In genomic region chr15:78662028-78662427, GRCh38 we compare ENCODE assay signal across 23 cellular contexts. TPM values are rescaled to one million over a fixed set of nuclear protein-coding genes. Genes with fewer than 3 reads are reported as not detected.
DNase-seq lines count a peak whose midpoint lies in the region; TF ChIP-seq lines count a peak whose summit lies in the region.
"Had no signal": no experiment of that assay in that cellular context is flagged by ENCODE, and none has a peak within 500 bp of the region (broad histone marks: within the 10 kb centered on the region; RNA-seq: fewer than 3 reads in every experiment).

No MANE protein-coding gene starts in this region.

- DNase-seq in D341Med (ENCODE audit: low spot score) (peak; percentile 9), neural progenitor cell (ENCODE audit: low spot score) (no peak), NCI-H1417 (lab: John Stamatoyannopoulos, UW) (no peak), uterus (no peak), LoVo (ENCODE audit: low spot score) (no peak)
- DNase-seq: 8988T; ACHN; AML-193; BE2C; Caco-2; CD4-positive, CD25-positive, alpha-beta regulatory T cell; CD8-positive, alpha-beta T cell; DMS 273 treated with DMSO at 0.1 percent for 48 hours; DMS79; EL; GDM1; GM23248; H9 had no signal

- no peaks in the 10 kb centered on the region for H3K9me3 Mint-ChIP-seq in neural progenitor cell
- H3K9me3 Mint-ChIP-seq: CD4-positive, CD25-positive, alpha-beta regulatory T cell; CD8-positive, alpha-beta T cell; H9 had no signal

- no peak overlapping the region for H3K9ac ChIP-seq in BLaER1
- H3K9ac ChIP-seq in neural progenitor cell = no peak overlapping the region
- H3K9ac ChIP-seq: GM23248 had no signal

- no peak overlapping the region for H2AFZ ChIP-seq in neural progenitor cell (replicated peaks)
- H2AFZ ChIP-seq: GM23248 had no signal

- H3K4me1 ChIP-seq in BLaER1 = peaks cover 81% of the 10 kb centered on the region
- H3K4me1 ChIP-seq in neural progenitor cell = no peaks in the 10 kb centered on the region
- no peaks in the 10 kb centered on the region for H3K4me1 ChIP-seq in uterus
- H3K4me1 ChIP-seq: A549, Caco-2 had no signal

- H3K4me3 ChIP-seq in BLaER1 = no peak overlapping the region
- no peak overlapping the region for H3K4me3 ChIP-seq in neural progenitor cell
- H3K4me3 ChIP-seq in uterus = no peak overlapping the region
- H3K4me3 ChIP-seq: A549, GM12878, GM23248 had no signal

- H3K9me3 ChIP-seq in BLaER1 (no peaks in the 10 kb centered on the region), neural progenitor cell (ENCODE audit: low read depth) (no peaks in the 10 kb centered on the region), uterus (no peaks in the 10 kb centered on the region)
- H3K9me3 ChIP-seq: A549, BE2C, Caco-2 had no signal

- no peaks in the 10 kb centered on the region for H3K79me2 ChIP-seq in neural progenitor cell (ENCODE audit: low read depth)

- H3K27ac ChIP-seq in BLaER1 (peak overlapping the region; percentile 35), neural progenitor cell (no peak overlapping the region), uterus (no peak overlapping the region)
- H3K27ac ChIP-seq: A549, C4-2B, GM23248 had no signal

- intact Hi-C loops in uterus (cut with DNase I; ENCODE audit: low total_unique reads) = no loop called here

- H3K4me2 ChIP-seq in BLaER1 (peak overlapping the region; percentile 45), neural progenitor cell (no peak overlapping the region)
- H3K4me2 ChIP-seq: A549 had no signal

- H3F3A ChIP-seq in neural progenitor cell (ENCODE audit: low read depth) = no peaks in the 10 kb centered on the region

- no peaks in the 10 kb centered on the region for H3K36me3 Mint-ChIP-seq in neural progenitor cell
- H3K36me3 Mint-ChIP-seq: CD4-positive, CD25-positive, alpha-beta regulatory T cell; CD8-positive, alpha-beta T cell had no signal

- no peak for TF ChIP-seq POLR2A in uterus (IDR thresholded peaks at IDR 0.05)

- H3K27me3 Mint-ChIP-seq in neural progenitor cell (ENCODE audit: insufficient read depth, low read depth) = peaks cover 7% of the 10 kb centered on the region

- H3K4me3 Mint-ChIP-seq in neural progenitor cell = peak overlapping the region; percentile 30
- H3K4me3 Mint-ChIP-seq: CD4-positive, CD25-positive, alpha-beta regulatory T cell; CD8-positive, alpha-beta T cell; H9 had no signal

- no peaks in the 10 kb centered on the region for H4K20me1 ChIP-seq in BLaER1
- no peaks in the 10 kb centered on the region for H4K20me1 ChIP-seq in neural progenitor cell (ENCODE audit: low read depth)

- H3K36me3 ChIP-seq in BLaER1 (no peaks in the 10 kb centered on the region), neural progenitor cell (no peaks in the 10 kb centered on the region), uterus (no peaks in the 10 kb centered on the region)
- H3K36me3 ChIP-seq: BE2C had no signal

- H3K27ac Mint-ChIP-seq in neural progenitor cell = no peak overlapping the region
- H3K27ac Mint-ChIP-seq: CD4-positive, CD25-positive, alpha-beta regulatory T cell; CD8-positive, alpha-beta T cell had no signal

- H3K4me1 Mint-ChIP-seq in neural progenitor cell = no peaks in the 10 kb centered on the region
- H3K4me1 Mint-ChIP-seq: CD4-positive, CD25-positive, alpha-beta regulatory T cell had no signal

- TF ChIP-seq CTCF in neural progenitor cell (IDR thresholded peaks at IDR 0.05) = no peak
- no peak for TF ChIP-seq CTCF in uterus (IDR thresholded peaks at IDR 0.05)

- H3K27me3 ChIP-seq in BLaER1 (no peaks in the 10 kb centered on the region), neural progenitor cell (no peaks in the 10 kb centered on the region), uterus (no peaks in the 10 kb centered on the region)
- H3K27me3 ChIP-seq: BE2C had no signal

RNA-seq across cellular contexts. Expression of gene CHRNB4, which starts 21.0 kb away (rescaled TPM):
- total RNA-seq in neural progenitor cell (ENCODE audit: low replicate concordance) (0.24 and 0.37 TPM in 2 replicates), uterus (under 1 TPM in 2 of 4 donors, not detected in 2; 0.21 to 0.69 TPM)
- total RNA-seq: CD4-positive, CD25-positive, alpha-beta regulatory T cell; CD8-positive, alpha-beta T cell; GM12878; GM23248; H4 had no signal

RNA-seq across cellular contexts. Expression of gene CHRNA3, which starts 41.2 kb away (rescaled TPM):
- 0.84 and 1.6 TPM in 2 replicates for total RNA-seq in neural progenitor cell (ENCODE audit: low replicate concordance)
- total RNA-seq in uterus = 1 to 10 TPM in 2 of 4 donors, not detected in 2; 1.3 TPM
- total RNA-seq: Caco-2; CD4-positive, CD25-positive, alpha-beta regulatory T cell; CD8-positive, alpha-beta T cell; GM12878; GM23248 had no signal
